ENCODE assay signal across 19 cellular contexts in genomic region chr18:9818423-9818734, GRCh38.
DNase-seq lines count a peak whose midpoint lies in the region; ATAC-seq, FAIRE-seq and TF ChIP-seq lines count a peak whose summit lies in the region.
"Had no signal": no experiment of that assay in that cellular context is flagged by ENCODE, and none has a peak within 500 bp of the region (broad histone marks: within the 10 kb centered on the region; RNA-seq: fewer than 3 reads in every experiment).

No MANE protein-coding gene starts in this region.

- H3K4me3 ChIP-seq in heart left ventricle (no peak overlapping the region), HEK293 (ENCODE audit: low read depth, low read length) (no peak overlapping the region), endothelial cell of umbilical vein (replicated peaks in 1 of 3; ENCODE audit: insufficient read depth in 1 of 3, low read depth in 1 of 3, low read length in 3 of 3) (no peak overlapping the region), gastrocnemius medialis (no peak overlapping the region)
- H3K4me3 ChIP-seq: BLaER1, GM23338 had no signal

- intact Hi-C loops in heart left ventricle (cut with DNase I), result loop anchor here in 1 of 10 donors (5.0 kb wide), 1 partner anchor 104 kb away; no protein-coding TSS in a partner anchor
- intact Hi-C loops in cardiac septum (cut with DNase I), result no loop called here
- intact Hi-C loops in endothelial cell of umbilical vein (cut with micrococcal nuclease), result no loop called here
- intact Hi-C loops in gastrocnemius medialis (cut with DNase I; ENCODE audit: low total_unique reads), result loop anchor here (5.0 to 10.0 kb wide), 3 partner anchors 94 to 706 kb away; partner anchors contain the start of genes NAPG and VAPA

- H2AFZ ChIP-seq in endothelial cell of umbilical vein (ENCODE audit: low read depth, low read length), result no peak overlapping the region
- H2AFZ ChIP-seq: GM23338 had no signal

- TF ChIP-seq CTCF in heart left ventricle (IDR thresholded peaks at IDR 0.05) (no peak), HEK293 (tag by site-specific recombination; IDR thresholded peaks at IDR 0.05) (no peak), endothelial cell of umbilical vein (IDR thresholded peaks at IDR 0.05; ENCODE audit: extremely low read depth in 1 of 2, insufficient read depth in 1 of 2, low read depth in 1 of 2, low read length in 2 of 2) (no peak), gastrocnemius medialis (IDR thresholded peaks at IDR 0.05 in 4 of 5, conservative IDR thresholded peaks at IDR 0.05 in 1 of 5) (no peak)

- in situ Hi-C loops in gastrocnemius medialis (cut with MboI; ENCODE audit: low sequenced_read_pairs in 4 of 4), result loop anchor here in 2 of 4 donors (25.0 kb wide), 2 partner anchors 94 to 719 kb away; partner anchors contain the start of genes VAPA (in 2 of the 2) and NAPG (in 1 of the 2)

- peaks cover 0 to 28% (median 3%) of the 10 kb centered on the region in 12 donors for H3K4me1 ChIP-seq in heart left ventricle
- peaks cover 4% of the 10 kb centered on the region; the same call in 1 of the 2 replicates for H3K4me1 ChIP-seq in HEK293 (ENCODE audit: control insufficient read depth, insufficient read depth, low read length)
- H3K4me1 ChIP-seq in endothelial cell of umbilical vein (ENCODE audit: control insufficient read depth, extremely low read depth, insufficient read depth, low read length), result peaks cover 7% of the 10 kb centered on the region
- H3K4me1 ChIP-seq in gastrocnemius medialis, result peaks cover 31 to 40% of the 10 kb centered on the region in 2 donors
- H3K4me1 ChIP-seq: BLaER1 had no signal

- H4K20me1 ChIP-seq in endothelial cell of umbilical vein (replicated peaks; ENCODE audit: control insufficient read depth, extremely low read depth, insufficient read depth, low read length), result no peaks in the 10 kb centered on the region
- H4K20me1 ChIP-seq: BLaER1 had no signal

- CTCF ChIA-PET in HEK293 (lab: Yijun Ruan, JAX) (no interaction called here), endothelial cell of umbilical vein (lab: Charles Lee) (no interaction called here)

- H3K9me3 ChIP-seq in heart left ventricle (peaks cover 0 to 28% (median 0%) of the 10 kb centered on the region in 12 donors), HEK293 (ENCODE audit: control insufficient read depth, insufficient read depth, low read depth, low read length) (no peaks in the 10 kb centered on the region), endothelial cell of umbilical vein (replicated peaks; ENCODE audit: control insufficient read depth, insufficient read depth, low read length) (no peaks in the 10 kb centered on the region), gastrocnemius medialis (no peaks in the 10 kb centered on the region)

- no peak overlapping the region for H3K9ac ChIP-seq in endothelial cell of umbilical vein (replicated peaks; ENCODE audit: extremely low read depth, insufficient read depth, low read length)
- H3K9ac ChIP-seq: BLaER1 had no signal

- DNase-seq in heart left ventricle, result no peak
- DNase-seq in cardiac septum (ENCODE audit: low spot score), result no peak
- DNase-seq in endothelial cell of umbilical vein (ENCODE audit: low read depth, low spot score), result no peak
- no peak for DNase-seq in gastrocnemius medialis
- no peak for DNase-seq in NCI-H526 treated with DMSO at 0.1 percent for 48 hours (lab: John Stamatoyannopoulos, UW)
- no peak for DNase-seq in activated T-cell treated with anti-CD3 and anti-CD28 coated beads, Interleukin-2, amount 50 U/mL, for 48 hours
- DNase-seq: 8988T; Calu3; CD4-positive, alpha-beta memory T cell; DMS79 treated with DMSO at 0.1 percent for 48 hours; GF-D8; H7; IMR-90 had no signal

- no peak overlapping the region for H3K4me2 ChIP-seq in endothelial cell of umbilical vein (ENCODE audit: insufficient read depth, low read length)
- H3K4me2 ChIP-seq: BLaER1, GM23338 had no signal

- dilution Hi-C loops in endothelial cell of umbilical vein (cut with MboI; ENCODE audit: extremely low pct_ligation_motif_present, low sequenced_read_pairs), result no loop called here

- H3K27me3 ChIP-seq in heart left ventricle (no peaks in the 10 kb centered on the region), endothelial cell of umbilical vein (ENCODE audit: control insufficient read depth in 2 of 2, insufficient read depth in 2 of 2, low read length in 2 of 2) (no peaks in the 10 kb centered on the region), gastrocnemius medialis (no peaks in the 10 kb centered on the region)
- H3K27me3 ChIP-seq: BLaER1 had no signal

- no peaks in the 10 kb centered on the region for H3K9me1 ChIP-seq in endothelial cell of umbilical vein (replicated peaks; ENCODE audit: control insufficient read depth, extremely low read depth, insufficient read depth, low read length)

- ATAC-seq in heart left ventricle (no peak), gastrocnemius medialis (no peak), HG03196 (IDR thresholded peaks at IDR 0.05; ENCODE audit: unreplicated experiment) (no peak)
- ATAC-seq: GM23338, HCT116 had no signal

- 79 to 88% (median 82%) methylated on average over 2 of the region's 2 CpGs for WGBS in heart left ventricle, 4 donors

- peak; percentile 48 for FAIRE-seq in endothelial cell of umbilical vein (lab: Jason Lieb, UNC)
- FAIRE-seq: HTR-8/SVneo had no signal

- no peaks in the 10 kb centered on the region for H3K79me2 ChIP-seq in endothelial cell of umbilical vein (ENCODE audit: control insufficient read depth, insufficient read depth, low read length)

- POLR2A ChIA-PET in HEK293 (lab: Yijun Ruan, JAX), result no interaction called here
- POLR2A ChIA-PET in endothelial cell of umbilical vein (lab: Charles Lee), result no interaction called here

- H3K27ac ChIP-seq in heart left ventricle (peak overlapping the region in 11 of 12 donors; percentile 29 to 79 (median 49)), HEK293 (ENCODE audit: extremely low read depth, low read depth, low read length) (no peak overlapping the region), endothelial cell of umbilical vein (ENCODE audit: insufficient read depth, low read depth, low read length) (no peak overlapping the region), gastrocnemius medialis (peak overlapping the region; percentile 77 to 88 (median 82))
- H3K27ac ChIP-seq: BLaER1 had no signal

- TF ChIP-seq POLR2A in heart left ventricle (IDR thresholded peaks at IDR 0.05), result no peak
- TF ChIP-seq POLR2A in endothelial cell of umbilical vein (IDR thresholded peaks at IDR 0.05; ENCODE audit: low read depth, low read length), result no peak
- no peak for TF ChIP-seq POLR2A in gastrocnemius medialis (IDR thresholded peaks at IDR 0.05)

- H3K36me3 ChIP-seq in heart left ventricle (peaks cover 0 to 9% (median 0%) of the 10 kb centered on the region in 9 donors), HEK293 (ENCODE audit: control insufficient read depth in 2 of 2, insufficient read depth in 1 of 2, low read length in 2 of 2) (peaks cover 0 to 29% of the 10 kb centered on the region in 2 experiments; a peak in 2 of 3 replicates), endothelial cell of umbilical vein (ENCODE audit: control insufficient read depth in 2 of 2, extremely low read depth in 1 of 2, insufficient read depth in 2 of 2, low read length in 2 of 2) (peaks cover 0 to 2% of the 10 kb centered on the region in 2 experiments), gastrocnemius medialis (no peaks in the 10 kb centered on the region)
- H3K36me3 ChIP-seq: BLaER1 had no signal

- BruUV-seq in endothelial cell of umbilical vein (replicated peaks; lab: Mats Ljungman, UMichigan), result no TSS peak

TF ChIP-seq in HEK293, 187 proteins besides CTCF, POLR2A, EP300 and RAD21:
- TF ChIP-seq, protein P1, sequence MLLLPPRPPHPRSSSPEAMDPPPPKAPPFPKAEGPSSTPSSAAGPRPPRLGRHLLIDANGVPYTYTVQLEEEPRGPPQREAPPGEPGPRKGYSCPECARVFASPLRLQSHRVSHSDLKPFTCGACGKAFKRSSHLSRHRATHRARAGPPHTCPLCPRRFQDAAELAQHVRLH (tag by site-specific recombination; IDR thresholded peaks at IDR 0.05), result 0 out of 2 replicates have a peak, but pooled peaks have one; percentile 20
- TF ChIP-seq ZNF174 (tag by site-specific recombination; IDR thresholded peaks at IDR 0.05), result no peak
TF ChIP-seq in HEK293: peak in this region for 1.

TF ChIP-seq in endothelial cell of umbilical vein, 7 proteins besides CTCF, POLR2A, EP300 and RAD21:
- no peak for TF ChIP-seq JUN (IDR thresholded peaks at IDR 0.05; ENCODE audit: borderline replicate concordance, insufficient read depth, insufficient read length, low read depth)
- TF ChIP-seq EZH2 (IDR thresholded peaks at IDR 0.05; ENCODE audit: borderline replicate concordance, low read depth, low read length, severe bottlenecking), result no peak
- no peak for TF ChIP-seq POLR2AphosphoS5 (IDR thresholded peaks at IDR 0.05; ENCODE audit: insufficient read depth, low read depth, low read length)
- no peak for TF ChIP-seq MAX (IDR thresholded peaks at IDR 0.05; ENCODE audit: insufficient read depth, insufficient read length)
- TF ChIP-seq MYC (IDR thresholded peaks at IDR 0.05; ENCODE audit: low read depth, low read length), result no peak
- TF ChIP-seq GATA2 (IDR thresholded peaks at IDR 0.05; ENCODE audit: insufficient read depth, insufficient read length, low read depth, low read length), result no peak
- TF ChIP-seq FOS (IDR thresholded peaks at IDR 0.05; ENCODE audit: borderline replicate concordance, insufficient read depth, low read length), result no peak

Comparison
In these comparisons a context has a peak if more than half of its experiments do, and no peak if none do; other contexts are left out.
1. H3K27ac ChIP-seq: peak in heart left ventricle (11 of 12) and gastrocnemius medialis (4 of 4); none in HEK293 (single experiment) and endothelial cell of umbilical vein (single experiment).